In genomic region chr1:55702064-55702463, GRCh38 we compare ENCODE assay signal across 8 cellular contexts.
A peak's percentile ranks its signal among the peaks of the same experiment; 100 is the strongest.
DNase-seq lines count a peak whose midpoint lies in the region; FAIRE-seq and TF ChIP-seq lines count a peak whose summit lies in the region.

No MANE protein-coding gene starts in this region.

- DNase-seq in H4 (ENCODE audit: low spot score): peak; percentile 39
- DNase-seq in MV-4-11 (lab: John Stamatoyannopoulos, UW): peak; percentile 28
- peak; percentile 58 to 68 for DNase-seq in cardiac fibroblast (ENCODE audit: low read depth in 2 of 2)
- no peak for DNase-seq in neural crest cell (ENCODE audit: low read depth, low spot score)
- no peak for DNase-seq in activated CD4-positive, CD25-positive, alpha-beta regulatory T cell treated with anti-CD3 and anti-CD28 coated beads, Interleukin-2, amount 50 U/mL, for 72 hours
- no peak for DNase-seq in urothelium cell line (ENCODE audit: low spot score)
- DNase-seq in inferior parietal cortex (ENCODE audit: extremely low spot score): no peak

- H3K4me3 ChIP-seq in cardiac fibroblast (replicated peaks in 1 of 2; ENCODE audit: low read depth in 2 of 2, low read length in 2 of 2): no peak overlapping the region

- peaks cover 48% of the 10 kb centered on the region for H3K27me3 Mint-ChIP-seq in neural crest cell (ENCODE audit: low read depth)

- FAIRE-seq in urothelium cell line (lab: Jason Lieb, UNC): no peak

- H3K9me3 Mint-ChIP-seq in neural crest cell: peaks cover 5% of the 10 kb centered on the region

- H3K36me3 Mint-ChIP-seq in neural crest cell (ENCODE audit: low read depth): no peaks in the 10 kb centered on the region

- H3K4me3 Mint-ChIP-seq in neural crest cell: no peak overlapping the region

- peaks cover 6% of the 10 kb centered on the region for H3K4me1 Mint-ChIP-seq in neural crest cell

- H3K27ac Mint-ChIP-seq in neural crest cell (ENCODE audit: unreplicated experiment): no peak overlapping the region

- peak; percentile 61 for TF ChIP-seq CTCF in GM12801 (IDR thresholded peaks at IDR 0.05; ENCODE audit: extremely low read depth, insufficient read length)
- TF ChIP-seq CTCF in cardiac fibroblast (IDR thresholded peaks at IDR 0.05; ENCODE audit: low read depth, low read length): peak; percentile 96
- peak; percentile 70 for TF ChIP-seq CTCF in neural crest cell (conservative IDR thresholded peaks at IDR 0.05)

Comparison
In these comparisons a context has a peak if more than half of its experiments do, and no peak if none do; other contexts are left out.
1. DNase-seq: peak in H4 (single experiment), MV-4-11 (single experiment) and cardiac fibroblast (2 of 2); none in neural crest cell (single experiment), activated CD4-positive, CD25-positive, alpha-beta regulatory T cell treated with anti-CD3 and anti-CD28 coated beads, Interleukin-2, amount 50 U/mL, for 72 hours (single experiment), urothelium cell line (single experiment) and inferior parietal cortex (single experiment).
2. Peak in every context shown above with its lines, with median percentiles within 50 percentile points of each other: CTCF ChIP-seq.